1 cellular context compared by ENCODE assay signal in genomic region chr1:156379420-156380165, GRCh38.
A peak's percentile ranks its signal among the peaks of the same experiment; 100 is the strongest.
TF ChIP-seq lines count a peak whose summit lies in the region.

No MANE protein-coding gene starts in this region.

TF ChIP-seq in HepG2, 621 proteins besides CTCF, POLR2A, EP300 and RAD21:
- TF ChIP-seq SMARCE1 (IDR thresholded peaks at IDR 0.05; ENCODE audit: borderline replicate concordance), result no peak
- no peak for TF ChIP-seq ZNF891 (CRISPR knock-in tag; IDR thresholded peaks at IDR 0.05)
- no peak for TF ChIP-seq ZNF280D (CRISPR knock-in tag; IDR thresholded peaks at IDR 0.05)
- TF ChIP-seq BORCS8-MEF2B (CRISPR knock-in tag; IDR thresholded peaks at IDR 0.05), result no peak
- no peak for TF ChIP-seq ZFP36L1 (CRISPR knock-in tag; IDR thresholded peaks at IDR 0.05)
- TF ChIP-seq ZBTB1 (CRISPR knock-in tag; IDR thresholded peaks at IDR 0.05; ENCODE audit: borderline replicate concordance), result no peak
- TF ChIP-seq FOXM1 (CRISPR knock-in tag; IDR thresholded peaks at IDR 0.05), result no peak
- no peak for TF ChIP-seq ZNF24 (IDR thresholded peaks at IDR 0.05)
- peak; percentile 68; the same call in 1 of the 2 replicates for TF ChIP-seq PRDM15 (CRISPR knock-in tag; IDR thresholded peaks at IDR 0.05)
- no peak for TF ChIP-seq TFDP1 (CRISPR knock-in tag; IDR thresholded peaks at IDR 0.05; ENCODE audit: borderline replicate concordance)
- no peak for TF ChIP-seq ZNF234 (CRISPR knock-in tag; conservative IDR thresholded peaks at IDR 0.05)
- TF ChIP-seq ZNF407 (CRISPR knock-in tag; IDR thresholded peaks at IDR 0.05; ENCODE audit: not compliant biosample characterization), result no peak
- TF ChIP-seq SPEN (CRISPR knock-in tag; IDR thresholded peaks at IDR 0.05; ENCODE audit: low read depth), result no peak
- no peak for TF ChIP-seq PRMT3 (CRISPR knock-in tag; IDR thresholded peaks at IDR 0.05; ENCODE audit: borderline replicate concordance, low read depth)
- TF ChIP-seq KMT2A (CRISPR knock-in tag; IDR thresholded peaks at IDR 0.05), result no peak
- no peak for TF ChIP-seq PRDM4 (CRISPR knock-in tag; IDR thresholded peaks at IDR 0.05; ENCODE audit: borderline replicate concordance)
- TF ChIP-seq PRPF4 (IDR thresholded peaks at IDR 0.05; ENCODE audit: low read depth, low read length, poor library complexity, severe bottlenecking), result no peak
- TF ChIP-seq SMC3 (IDR thresholded peaks at IDR 0.05; ENCODE audit: low read length), result peak; percentile 5; the same call in 1 of the 2 replicates
- peak; percentile 25; the same call in 1 of the 2 replicates for TF ChIP-seq PHF21A (CRISPR knock-in tag; IDR thresholded peaks at IDR 0.05)
- no peak for TF ChIP-seq FOXP1 (IDR thresholded peaks at IDR 0.05)
- no peak for TF ChIP-seq FOXP1 (CRISPR knock-in tag; IDR thresholded peaks at IDR 0.05)
- TF ChIP-seq PHB2 (IDR thresholded peaks at IDR 0.05; ENCODE audit: partially characterized antibody), result no peak
- TF ChIP-seq STAG1 (CRISPR knock-in tag; IDR thresholded peaks at IDR 0.05), result peak; percentile 15; the same call in 1 of the 2 replicates
